Comparison of ENCODE assay signal across 17 cellular contexts in genomic region chr19:31126236-31126635, GRCh38.
"Had no signal": no experiment of that assay in that cellular context is flagged by ENCODE, and none has a peak within 500 bp of the region (broad histone marks: within the 10 kb centered on the region; RNA-seq: fewer than 3 reads in every experiment).

No MANE protein-coding gene starts in this region.

- H3K36me3 Mint-ChIP-seq: naive thymus-derived CD8-positive, alpha-beta T cell had no signal

- H3K9me3 ChIP-seq: left ventricle myocardium inferior, mucosa of descending colon, suprapubic skin had no signal

- H3K27ac ChIP-seq: dorsolateral prefrontal cortex, left ventricle myocardium inferior, suprapubic skin had no signal

- H3K36me3 ChIP-seq: left ventricle myocardium inferior, suprapubic skin had no signal

- DNase-seq: activated CD4-positive, alpha-beta T cell treated with anti-CD3 and anti-CD28 coated beads, Interleukin-2, amount 50 U/mL, for 1 hour; activated CD8-positive, alpha-beta memory T cell treated with anti-CD3 and anti-CD28 coated beads for 24 hours; anterior cingulate cortex; dorsolateral prefrontal cortex; endodermal cell; glutamatergic neuron; hypothalamus; left ventricle myocardium inferior; mucosa of descending colon; naive thymus-derived CD8-positive, alpha-beta T cell; retina; stimulated activated CD4-positive, alpha-beta T cell treated with anti-CD3 and anti-CD28 coated beads, Interleukin-4, amount 100 ng/mL, for 4 hours; stimulated activated CD8-positive, alpha-beta memory T cell treated with anti-CD3 and anti-CD28 coated beads, Interleukin-4, amount 100 ng/mL, for 48 hours; trophoblast cell had no signal

- H3K4me1 Mint-ChIP-seq: endodermal cell; naive thymus-derived CD8-positive, alpha-beta T cell had no signal

- H3K4me1 ChIP-seq: left ventricle myocardium inferior had no signal

- H3K27ac Mint-ChIP-seq: activated T-helper 1 cell treated with anti-CD3 and anti-CD28 coated beads, Interleukin-12 subunit alpha, Interleukin-12 subunit beta, Interleukin-2, Interleukin-4 antibody, amounts not matched to agents 30 ng/mL and 10 ng/mL and 1 ng/mL, durations not matched to agents 14 hours and 24 hours and 36 hours; endodermal cell; naive thymus-derived CD8-positive, alpha-beta T cell; stimulated activated naive CD8-positive, alpha-beta T cell treated with anti-CD3 and anti-CD28 coated beads, Interleukin-15, Interleukin-2, amounts not matched to agents 100 ng/mL and 50 ng/mL, for 24 hours had no signal

- H3K9me3 Mint-ChIP-seq: endodermal cell had no signal

- H3K27me3 ChIP-seq: dorsolateral prefrontal cortex, suprapubic skin had no signal

- H3K4me3 ChIP-seq: dorsolateral prefrontal cortex, left ventricle myocardium inferior, mucosa of descending colon, suprapubic skin had no signal

- ATAC-seq: naive thymus-derived CD8-positive, alpha-beta T cell had no signal

- H3K4me3 Mint-ChIP-seq: activated T-helper 1 cell treated with anti-CD3 and anti-CD28 coated beads, Interleukin-12 subunit alpha, Interleukin-12 subunit beta, Interleukin-2, Interleukin-4 antibody, amounts not matched to agents 30 ng/mL and 10 ng/mL and 1 ng/mL, durations not matched to agents 14 hours and 24 hours and 36 hours; endodermal cell; naive thymus-derived CD8-positive, alpha-beta T cell; stimulated activated naive CD8-positive, alpha-beta T cell treated with anti-CD3 and anti-CD28 coated beads, Interleukin-15, Interleukin-2, amounts not matched to agents 100 ng/mL and 50 ng/mL, for 24 hours had no signal
